Comparison of ENCODE assay signal across 8 cellular contexts in genomic region chr10:63483983-63484382, GRCh38.
"Had no signal": no experiment of that assay in that cellular context is flagged by ENCODE, and none has a peak within 500 bp of the region (broad histone marks: within the 10 kb centered on the region; RNA-seq: fewer than 3 reads in every experiment).

No MANE protein-coding gene starts in this region.

- H3K36me3 ChIP-seq: HAP-1 had no signal

- H3K4me3 ChIP-seq: GM23248, HAP-1 had no signal

- H3K9me3 ChIP-seq: HAP-1 had no signal

- H3K27ac ChIP-seq: GM23248, HL-60 had no signal

- ATAC-seq: HCT116, HepG2 had no signal

- DNase-seq: GM23248, GOT3, H7, KG1 had no signal
